In genomic region chr1:167173516-167174184, GRCh38 we compare ENCODE assay signal across 21 cellular contexts. TPM values are rescaled to one million over a fixed set of nuclear protein-coding genes. Genes with fewer than 3 reads are reported as not detected.
A peak's percentile ranks its signal among the peaks of the same experiment; 100 is the strongest.
DNase-seq lines count a peak whose midpoint lies in the region; ATAC-seq, FAIRE-seq and TF ChIP-seq lines count a peak whose summit lies in the region.
"Had no signal": no experiment of that assay in that cellular context is flagged by ENCODE, and none has a peak within 500 bp of the region (broad histone marks: within the 10 kb centered on the region; RNA-seq: fewer than 3 reads in every experiment).

No MANE protein-coding gene starts in this region.

- H3K27me3 ChIP-seq in SK-N-SH (ENCODE audit: insufficient read depth), result peaks cover 6% of the 10 kb centered on the region; the same call in 1 of the 2 replicates
- no peaks in the 10 kb centered on the region for H3K27me3 ChIP-seq in endodermal cell (ENCODE audit: control insufficient read depth, insufficient read depth, low read length, poor library complexity, severe bottlenecking)
- peaks cover 3% of the 10 kb centered on the region for H3K27me3 ChIP-seq in lower lobe of right lung (ENCODE audit: low read depth)

- 0 out of 2 replicates have a peak overlapping the region, but pooled peaks have one; percentile 30 for H2AFZ ChIP-seq in SK-N-SH (ENCODE audit: low read depth)

- no peak for TF ChIP-seq EP300 in SK-N-SH (IDR thresholded peaks at IDR 0.05; ENCODE audit: borderline replicate concordance in 1 of 2, low read depth in 1 of 2, low read length in 1 of 2)

- H3K36me3 ChIP-seq in SK-N-SH (replicated peaks in 1 of 2; ENCODE audit: control insufficient read depth in 1 of 2, insufficient read depth in 2 of 2, low read length in 1 of 2), result no peaks in the 10 kb centered on the region
- no peaks in the 10 kb centered on the region for H3K36me3 ChIP-seq in endodermal cell (ENCODE audit: control insufficient read depth, insufficient read depth, low read length)
- H3K36me3 ChIP-seq in lower lobe of right lung, result no peaks in the 10 kb centered on the region

- in situ Hi-C loops in GM13977 (cut with MboI; ENCODE audit: low pct_unique_long_range_greater_than_20kb, low sequenced_read_pairs, unreplicated experiment), result no loop called here

- H3K4me1 Mint-ChIP-seq in endodermal cell, result peaks cover 21% of the 10 kb centered on the region
- H3K4me1 Mint-ChIP-seq in activated CD4-positive, alpha-beta T cell treated with anti-CD3 and anti-CD28 coated beads for 36 hours, result peaks cover 4% of the 10 kb centered on the region
- H3K4me1 Mint-ChIP-seq: activated naive CD4-positive, alpha-beta T cell treated with anti-CD3 and anti-CD28 coated beads, Interleukin-2, amount 50 U/mL, for 24 hours had no signal

- no peaks in the 10 kb centered on the region for H3K27me3 Mint-ChIP-seq in endodermal cell (ENCODE audit: insufficient read depth)
- peaks cover 12% of the 10 kb centered on the region for H3K27me3 Mint-ChIP-seq in activated CD4-positive, alpha-beta T cell treated with anti-CD3 and anti-CD28 coated beads for 36 hours

- peaks cover 5% of the 10 kb centered on the region for H3K9me3 Mint-ChIP-seq in endodermal cell
- no peaks in the 10 kb centered on the region for H3K9me3 Mint-ChIP-seq in activated CD4-positive, alpha-beta T cell treated with anti-CD3 and anti-CD28 coated beads for 36 hours (ENCODE audit: low read depth)
- H3K9me3 Mint-ChIP-seq: activated naive CD4-positive, alpha-beta T cell treated with anti-CD3 and anti-CD28 coated beads, Interleukin-2, amount 50 U/mL, for 24 hours had no signal

- FAIRE-seq in H54 (lab: Jason Lieb, UNC), result no peak
- FAIRE-seq: GM12892, islet of Langerhans had no signal

- H3K4me1 ChIP-seq in SK-N-SH (ENCODE audit: control insufficient read depth in 1 of 2, insufficient read depth in 2 of 2, low read depth in 1 of 2, low read length in 1 of 2) (peaks cover 0 to 8% of the 10 kb centered on the region in 2 experiments; a peak in 2 of 4 replicates), endodermal cell (ENCODE audit: control insufficient read depth, insufficient read depth, low read length) (no peaks in the 10 kb centered on the region), lower lobe of right lung (no peaks in the 10 kb centered on the region)

- no peak overlapping the region for H3K4me3 Mint-ChIP-seq in endodermal cell
- no peak overlapping the region for H3K4me3 Mint-ChIP-seq in activated CD4-positive, alpha-beta T cell treated with anti-CD3 and anti-CD28 coated beads for 36 hours
- H3K4me3 Mint-ChIP-seq: activated naive CD4-positive, alpha-beta T cell treated with anti-CD3 and anti-CD28 coated beads, Interleukin-2, amount 50 U/mL, for 24 hours had no signal

- H3K9me3 ChIP-seq in SK-N-SH (no peaks in the 10 kb centered on the region), endodermal cell (ENCODE audit: control insufficient read depth, low read length) (peaks cover 12% of the 10 kb centered on the region), lower lobe of right lung (no peaks in the 10 kb centered on the region)

- TF ChIP-seq RAD21 in SK-N-SH (IDR thresholded peaks at IDR 0.05; ENCODE audit: low read length), result no peak

- no peak overlapping the region for H3K27ac ChIP-seq in SK-N-SH (ENCODE audit: low read depth in 2 of 2, low read length in 1 of 2)
- no peak overlapping the region for H3K27ac ChIP-seq in endodermal cell (ENCODE audit: low read depth, low read length)
- H3K27ac ChIP-seq in lower lobe of right lung, result no peak overlapping the region
- H3K27ac ChIP-seq: HL-60, RWPE1 had no signal

- DNase-seq in H54 (ENCODE audit: insufficient read length, low spot score) (peak; percentile 47), SK-N-SH (no peak), endodermal cell (peak; percentile 73), renal cortical epithelial cell (ENCODE audit: low read depth) (peak; percentile 25), lower lobe of right lung (no peak), posterior cingulate gyrus (no peak), GM13977 (ENCODE audit: low spot score) (no peak)
- DNase-seq in activated CD4-positive, alpha-beta T cell treated with anti-CD3 and anti-CD28 coated beads for 36 hours, result no peak
- DNase-seq: activated CD4-positive, alpha-beta T cell treated with anti-CD3 and anti-CD28 coated beads for 1 hour; cerebellar nuclear complex; DND-41; midbrain; MM.1S; NCI-H2081; NCI-H69; T-helper 2 cell had no signal

- H3K9ac ChIP-seq in SK-N-SH, result no peak overlapping the region
- H3K9ac ChIP-seq in endodermal cell (ENCODE audit: extremely low read depth, low read length, poor library complexity, severe bottlenecking), result no peak overlapping the region

- CTCF ChIA-PET in SK-N-SH (lab: Yijun Ruan, JAX), result interaction anchor here (0.8 kb wide), 1 partner anchor 264 kb away, joined by 3 read pairs; no protein-coding TSS in a partner anchor
- CTCF ChIA-PET in activated CD4-positive, alpha-beta T cell treated with anti-CD3 and anti-CD28 coated beads for 36 hours (lab: Charles Lee), result interaction anchor here (0.6 to 1.1 kb wide), 4 partner anchors 8 to 608 kb away, joined by 3 to 5 read pairs (median 3); no protein-coding TSS in a partner anchor

- no peak overlapping the region; the same call in 1 of the 2 replicates for H3K4me2 ChIP-seq in SK-N-SH

- no peaks in the 10 kb centered on the region for H3K79me2 ChIP-seq in SK-N-SH (ENCODE audit: insufficient read depth)

- TF ChIP-seq CTCF in SK-N-SH (IDR thresholded peaks at IDR 0.05) (no peak), endodermal cell (conservative IDR thresholded peaks at IDR 0.05) (no peak), lower lobe of right lung (IDR thresholded peaks at IDR 0.05) (no peak), GM13977 (IDR thresholded peaks at IDR 0.05; ENCODE audit: extremely low read depth, insufficient read depth, missing control alignments) (no peak)

- no peak overlapping the region for H3K4me3 ChIP-seq in SK-N-SH (ENCODE audit: low read depth in 2 of 2, low read length in 1 of 2)
- no peak overlapping the region for H3K4me3 ChIP-seq in endodermal cell (ENCODE audit: low read length)
- H3K4me3 ChIP-seq in lower lobe of right lung, result no peak overlapping the region

- WGBS in SK-N-SH (ENCODE audit: low lambda C conversion rate), result 39% methylated on average over 5 of the region's 5 CpGs
- 53 to 56% methylated on average over 2 to 5 of the region's 5 CpGs for WGBS in endodermal cell (ENCODE audit: insufficient coverage in 1 of 2, insufficient read length in 1 of 2), 2 experiments

- no peak for ATAC-seq in lower lobe of right lung
- no peak for ATAC-seq in activated CD4-positive, alpha-beta T cell treated with anti-CD3 and anti-CD28 coated beads for 36 hours

- peak overlapping the region; percentile 62 for H3K27ac Mint-ChIP-seq in endodermal cell
- H3K27ac Mint-ChIP-seq in activated CD4-positive, alpha-beta T cell treated with anti-CD3 and anti-CD28 coated beads for 36 hours, result no peak overlapping the region
- H3K27ac Mint-ChIP-seq: activated naive CD4-positive, alpha-beta T cell treated with anti-CD3 and anti-CD28 coated beads, Interleukin-2, amount 50 U/mL, for 24 hours had no signal

- H4K20me1 ChIP-seq in SK-N-SH (ENCODE audit: insufficient read depth), result no peaks in the 10 kb centered on the region

- POLR2A ChIA-PET in SK-N-SH (lab: Yijun Ruan, JAX), result no interaction called here
- POLR2A ChIA-PET in activated CD4-positive, alpha-beta T cell treated with anti-CD3 and anti-CD28 coated beads for 36 hours (lab: Charles Lee), result no interaction called here

- H3K9me2 ChIP-seq in SK-N-SH, result no peaks in the 10 kb centered on the region

- intact Hi-C loops in lower lobe of right lung (cut with DNase I) (no loop called here), posterior cingulate gyrus (cut with DNase I) (no loop called here)
- intact Hi-C loops in activated CD4-positive, alpha-beta T cell treated with anti-CD3 and anti-CD28 coated beads for 36 hours (cut with DNase I, micrococcal nuclease), result no loop called here

- no peak for TF ChIP-seq POLR2A in H54 (IDR thresholded peaks at IDR 0.05; ENCODE audit: low read depth, low read length)

- H3F3A ChIP-seq in SK-N-SH (replicated peaks; ENCODE audit: insufficient read depth), result no peaks in the 10 kb centered on the region

- no peaks in the 10 kb centered on the region for H3K36me3 Mint-ChIP-seq in endodermal cell (ENCODE audit: low read depth)
- H3K36me3 Mint-ChIP-seq in activated CD4-positive, alpha-beta T cell treated with anti-CD3 and anti-CD28 coated beads for 36 hours (ENCODE audit: low read depth), result no peaks in the 10 kb centered on the region
- H3K36me3 Mint-ChIP-seq: activated naive CD4-positive, alpha-beta T cell treated with anti-CD3 and anti-CD28 coated beads, Interleukin-2, amount 50 U/mL, for 24 hours had no signal

TF ChIP-seq in SK-N-SH, 30 proteins besides CTCF, POLR2A, EP300 and RAD21:
- no peak for TF ChIP-seq GABPA (IDR thresholded peaks at IDR 0.05; ENCODE audit: low read depth)
- TF ChIP-seq FOSL2 (IDR thresholded peaks at IDR 0.05; ENCODE audit: borderline replicate concordance, low read depth), result no peak
- TF ChIP-seq JUND (IDR thresholded peaks at IDR 0.05), result no peak
- no peak for TF ChIP-seq MEF2A (IDR thresholded peaks at IDR 0.05; ENCODE audit: borderline replicate concordance, low read depth)
- no peak for TF ChIP-seq RXRA (IDR thresholded peaks at IDR 0.05; ENCODE audit: borderline replicate concordance, low read depth)
- TF ChIP-seq, protein P1, sequence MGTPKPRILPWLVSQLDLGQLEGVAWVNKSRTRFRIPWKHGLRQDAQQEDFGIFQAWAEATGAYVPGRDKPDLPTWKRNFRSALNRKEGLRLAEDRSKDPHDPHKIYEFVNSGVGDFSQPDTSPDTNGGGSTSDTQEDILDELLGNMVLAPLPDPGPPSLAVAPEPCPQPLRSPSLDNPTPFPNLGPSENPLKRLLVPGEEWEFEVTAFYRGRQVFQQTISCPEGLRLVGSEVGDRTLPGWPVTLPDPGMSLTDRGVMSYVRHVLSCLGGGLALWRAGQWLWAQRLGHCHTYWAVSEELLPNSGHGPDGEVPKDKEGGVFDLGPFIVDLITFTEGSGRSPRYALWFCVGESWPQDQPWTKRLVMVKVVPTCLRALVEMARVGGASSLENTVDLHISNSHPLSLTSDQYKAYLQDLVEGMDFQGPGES (IDR thresholded peaks at IDR 0.05; ENCODE audit: low read depth, low read length), result no peak
- no peak for TF ChIP-seq ELF1 (IDR thresholded peaks at IDR 0.05)
- TF ChIP-seq, protein P2, sequence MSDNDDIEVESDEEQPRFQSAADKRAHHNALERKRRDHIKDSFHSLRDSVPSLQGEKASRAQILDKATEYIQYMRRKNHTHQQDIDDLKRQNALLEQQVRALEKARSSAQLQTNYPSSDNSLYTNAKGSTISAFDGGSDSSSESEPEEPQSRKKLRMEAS (IDR thresholded peaks at IDR 0.05; ENCODE audit: low read depth), result no peak

RNA-seq across cellular contexts. Expression of gene POU2F1, which starts 47.0 kb away (rescaled TPM):
- 1.2 and 1.5 TPM in 2 replicates for polyA plus RNA-seq in SK-N-SH (2012; rRNA removed)
- 0.82 and 0.96 TPM in 2 replicates for polyA plus RNA-seq in SK-N-SH (2012; cell fraction: cytosol; rRNA removed)
- 4.1 and 7.3 TPM in 2 replicates for polyA plus RNA-seq in SK-N-SH (2012; cell fraction: nucleus; rRNA removed)
- total RNA-seq in endodermal cell, result 10 to 100 TPM; 48.6 to 49.4 TPM
- polyA plus RNA-seq in endodermal cell (2013, experiment 1 of 2), result 12.1 TPM
- 15.6 TPM for polyA plus RNA-seq in endodermal cell (2013, experiment 2 of 2)
- 8.9 and 14.6 TPM in 2 replicates for total RNA-seq in renal cortical epithelial cell
- 20.1 TPM for total RNA-seq in lower lobe of right lung
- total RNA-seq in activated CD4-positive, alpha-beta T cell treated with anti-CD3 and anti-CD28 coated beads for 36 hours, result 10 to 100 TPM; 20.3 to 21.6 TPM

Comparison
In these comparisons a context has a peak if more than half of its experiments do, and no peak if none do; other contexts are left out.
1. DNase-seq: peak in H54 (single experiment), endodermal cell (single experiment) and renal cortical epithelial cell (single experiment); none in SK-N-SH (single experiment), lower lobe of right lung (single experiment), posterior cingulate gyrus (0 of 10), GM13977 (single experiment) and activated CD4-positive, alpha-beta T cell treated with anti-CD3 and anti-CD28 coated beads for 36 hours (single experiment).